Comparison of ENCODE assay signal across 10 cellular contexts in genomic region chr1:69569281-69569970, GRCh38. TPM values are rescaled to one million over a fixed set of nuclear protein-coding genes. Genes with fewer than 3 reads are reported as not detected.
DNase-seq lines count a peak whose midpoint lies in the region; ATAC-seq and TF ChIP-seq lines count a peak whose summit lies in the region.
"Had no signal": no experiment of that assay in that cellular context is flagged by ENCODE, and none has a peak within 500 bp of the region (broad histone marks: within the 10 kb centered on the region; RNA-seq: fewer than 3 reads in every experiment).

No MANE protein-coding gene starts in this region.

- H4K20me1 ChIP-seq in H9 (ENCODE audit: control insufficient read depth, insufficient read depth, insufficient read length): no peaks in the 10 kb centered on the region
- no peaks in the 10 kb centered on the region for H4K20me1 ChIP-seq in hepatocyte (ENCODE audit: insufficient read depth, poor library complexity, severe bottlenecking)
- no peaks in the 10 kb centered on the region for H4K20me1 ChIP-seq in Karpas-422 (ENCODE audit: insufficient read depth, low read depth, low read length)

- DNase-seq in H9: peak; percentile 39
- DNase-seq in WTC11 (ENCODE audit: low spot score): peak; percentile 14
- no peak for DNase-seq in hepatocyte (ENCODE audit: low spot score)
- no peak for DNase-seq in retinal pigment epithelial cell (ENCODE audit: low read depth)
- no peak for DNase-seq in T-helper 17 cell
- DNase-seq in Karpas-422: no peak
- DNase-seq: GOT3, MM.1S, SIG-M5 had no signal

- H2AFZ ChIP-seq in H9 (ENCODE audit: low read length): no peak overlapping the region
- H2AFZ ChIP-seq in hepatocyte: no peak overlapping the region
- no peak overlapping the region for H2AFZ ChIP-seq in Karpas-422 (ENCODE audit: low read length)

- no peak overlapping the region for H3K4ac ChIP-seq in H9 (ENCODE audit: low read depth, low read length)

- H3K36me3 Mint-ChIP-seq in H9 (ENCODE audit: insufficient read depth in 1 of 3, low read depth in 3 of 3) (no peaks in the 10 kb centered on the region; a peak in 1 of 7 replicates), WTC11 (no peaks in the 10 kb centered on the region), T-helper 17 cell (ENCODE audit: low read depth) (peaks cover 3% of the 10 kb centered on the region)

- peaks cover 90% of the 10 kb centered on the region for H3K27me3 Mint-ChIP-seq in H9 (ENCODE audit: low read depth)
- H3K27me3 Mint-ChIP-seq in WTC11 (ENCODE audit: low read depth): peaks cover 83% of the 10 kb centered on the region
- peaks cover 33% of the 10 kb centered on the region for H3K27me3 Mint-ChIP-seq in T-helper 17 cell

- no peak overlapping the region for H2BK20ac ChIP-seq in H9 (ENCODE audit: low read depth, low read length, poor library complexity, severe bottlenecking)

- no peak overlapping the region for H2BK12ac ChIP-seq in H9 (ENCODE audit: insufficient read length, low read depth, low read length)

- H4K91ac ChIP-seq in H9 (ENCODE audit: insufficient read length, low read depth, low read length): no peak overlapping the region

- no peak overlapping the region for H3T11ph ChIP-seq in H9 (ENCODE audit: low read length)

- no peak overlapping the region for H3K14ac ChIP-seq in H9 (ENCODE audit: insufficient read depth, low read length)

- H3K4me3 Mint-ChIP-seq in H9 (peak overlapping the region; percentile 75 to 92), WTC11 (peak overlapping the region; percentile 84), T-helper 17 cell (no peak overlapping the region)

- H3K23me2 ChIP-seq in H9 (ENCODE audit: insufficient read length, low read depth, low read length, poor library complexity, severe bottlenecking): peaks cover 18% of the 10 kb centered on the region

- H3K9me3 ChIP-seq in H9 (ENCODE audit: control insufficient read depth, low read depth, low read length): no peaks in the 10 kb centered on the region
- no peaks in the 10 kb centered on the region for H3K9me3 ChIP-seq in hepatocyte (ENCODE audit: low read depth)
- no peaks in the 10 kb centered on the region for H3K9me3 ChIP-seq in T-helper 17 cell (ENCODE audit: control insufficient read depth, low read length, poor library complexity, severe bottlenecking)
- no peaks in the 10 kb centered on the region for H3K9me3 ChIP-seq in Karpas-422 (ENCODE audit: low read length)

- CTCF ChIA-PET in WTC11 (lab: Charles Lee): interaction anchor here (0.7 kb wide), 1 partner anchor 192 kb away, joined by 5 read pairs; no protein-coding TSS in a partner anchor

- no peak overlapping the region for H2AK5ac ChIP-seq in H9 (ENCODE audit: insufficient read length, low read length)

- H3K9me2 ChIP-seq in hepatocyte (replicated peaks; ENCODE audit: insufficient read depth): no peaks in the 10 kb centered on the region
- H3K9me2 ChIP-seq in Karpas-422 (replicated peaks; ENCODE audit: insufficient read depth, low read length): no peaks in the 10 kb centered on the region

- TF ChIP-seq CTCF in H9 (conservative IDR thresholded peaks at IDR 0.05) (no peak), WTC11 (IDR thresholded peaks at IDR 0.05) (no peak), hepatocyte (IDR thresholded peaks at IDR 0.05; ENCODE audit: poor library complexity) (no peak), retinal pigment epithelial cell (conservative IDR thresholded peaks at IDR 0.05; ENCODE audit: low read depth, low read length) (no peak)

- H3K56ac ChIP-seq in H9 (ENCODE audit: insufficient read length, low read depth, low read length): no peak overlapping the region

- H3K4me1 ChIP-seq in H9 (ENCODE audit: insufficient read depth, low read length) (no peaks in the 10 kb centered on the region), hepatocyte (ENCODE audit: insufficient read depth) (peaks cover 4% of the 10 kb centered on the region), Karpas-422 (ENCODE audit: low read length) (no peaks in the 10 kb centered on the region)

- ATAC-seq in WTC11 (peak; percentile 21), GM19397 (IDR thresholded peaks at IDR 0.05; ENCODE audit: unreplicated experiment) (no peak), T-helper 17 cell (no peak)

- H3K79me2 ChIP-seq in H9 (ENCODE audit: insufficient read depth, low read length): no peaks in the 10 kb centered on the region
- no peaks in the 10 kb centered on the region for H3K79me2 ChIP-seq in hepatocyte
- no peaks in the 10 kb centered on the region for H3K79me2 ChIP-seq in Karpas-422 (ENCODE audit: low read length)

- H3K9me3 Mint-ChIP-seq in H9: no peaks in the 10 kb centered on the region; a peak in 2 of 5 replicates
- no peaks in the 10 kb centered on the region for H3K9me3 Mint-ChIP-seq in WTC11

- H4K5ac ChIP-seq in H9 (ENCODE audit: insufficient read length, low read depth, low read length): no peak overlapping the region

- no peaks in the 10 kb centered on the region for H3K36me3 ChIP-seq in hepatocyte (replicated peaks; ENCODE audit: insufficient read depth, low read depth)
- H3K36me3 ChIP-seq in Karpas-422 (ENCODE audit: insufficient read depth, low read length): no peaks in the 10 kb centered on the region

- no peak overlapping the region for H2BK15ac ChIP-seq in H9 (ENCODE audit: low read depth, low read length)

- WGBS in H9 (ENCODE audit: extremely low coverage, insufficient read length, low lambda C conversion rate): no CpG with 5 or more reads among the region's 26 CpGs
- WGBS in hepatocyte (ENCODE audit: low lambda C conversion rate, missing lambda C conversion rate): 3% methylated on average over 26 of the region's 26 CpGs

- peaks cover 22% of the 10 kb centered on the region for H3K27me3 ChIP-seq in H9 (ENCODE audit: insufficient read depth, low read length)
- peaks cover 58% of the 10 kb centered on the region for H3K27me3 ChIP-seq in hepatocyte
- H3K27me3 ChIP-seq in Karpas-422 (ENCODE audit: low read length): no peaks in the 10 kb centered on the region

- H4K8ac ChIP-seq in H9 (replicated peaks; ENCODE audit: insufficient read length, low read depth, low read length): no peak overlapping the region

- H2BK5ac ChIP-seq in H9 (ENCODE audit: insufficient read length, low read length): no peak overlapping the region

- H3K9ac ChIP-seq in H9 (ENCODE audit: extremely low read depth, insufficient read length, low read length): no peak overlapping the region
- no peak overlapping the region for H3K9ac ChIP-seq in Karpas-422 (ENCODE audit: low read length)

- H3K4me3 ChIP-seq in hepatocyte (no peak overlapping the region), retinal pigment epithelial cell (ENCODE audit: low read length) (peak overlapping the region; percentile 50), Karpas-422 (ENCODE audit: low read length) (no peak overlapping the region)

- no peak overlapping the region for H2BK120ac ChIP-seq in H9 (ENCODE audit: low read depth, low read length, poor library complexity, severe bottlenecking)

- POLR2A ChIA-PET in WTC11 (lab: Charles Lee): no interaction called here

- no peak overlapping the region for H3K18ac ChIP-seq in H9 (ENCODE audit: insufficient read length, low read depth, low read length)

- H3K27ac ChIP-seq in H9 (ENCODE audit: insufficient read length, low read depth, low read length) (no peak overlapping the region), hepatocyte (no peak overlapping the region), Karpas-422 (ENCODE audit: low read length) (no peak overlapping the region)

- H3K4me2 ChIP-seq in H9 (ENCODE audit: insufficient read depth, insufficient read length, low read length) (peak overlapping the region; percentile 84), hepatocyte (peak overlapping the region; percentile 99), Karpas-422 (ENCODE audit: low read depth, low read length, poor library complexity, severe bottlenecking) (no peak overlapping the region)

- H3K79me1 ChIP-seq in H9 (ENCODE audit: insufficient read depth, low read depth, low read length, poor library complexity, severe bottlenecking): no peaks in the 10 kb centered on the region

- no peak overlapping the region for H3K27ac Mint-ChIP-seq in H9
- no peak overlapping the region for H3K27ac Mint-ChIP-seq in WTC11
- no peak overlapping the region for H3K27ac Mint-ChIP-seq in T-helper 17 cell

- peaks cover 20% of the 10 kb centered on the region in 2 experiments for H3K4me1 Mint-ChIP-seq in H9
- peaks cover 19% of the 10 kb centered on the region for H3K4me1 Mint-ChIP-seq in WTC11
- no peaks in the 10 kb centered on the region for H3K4me1 Mint-ChIP-seq in T-helper 17 cell

- no peak overlapping the region for H3K23ac ChIP-seq in H9 (ENCODE audit: insufficient read length, low read depth, low read length)

TF ChIP-seq in WTC11, 78 proteins besides CTCF, POLR2A, EP300 and RAD21:
- no peak for TF ChIP-seq CDX4 (CRISPR knock-in tag; IDR thresholded peaks at IDR 0.05; ENCODE audit: borderline replicate concordance)
- TF ChIP-seq KAT7 (CRISPR knock-in tag; IDR thresholded peaks at IDR 0.05; ENCODE audit: borderline replicate concordance): no peak
- TF ChIP-seq ZSCAN18 (CRISPR knock-in tag; IDR thresholded peaks at IDR 0.05): no peak
- TF ChIP-seq IRF2 (CRISPR knock-in tag; IDR thresholded peaks at IDR 0.05; ENCODE audit: borderline replicate concordance, low read depth): no peak
- no peak for TF ChIP-seq ZNF317 (CRISPR knock-in tag; IDR thresholded peaks at IDR 0.05; ENCODE audit: borderline replicate concordance, low read depth)

RNA-seq across cellular contexts. Expression of gene LRRC7, which starts 1.7 kb away (rescaled TPM):
- total RNA-seq in H9 (2021): not detected in 2 replicates
- not detected in 3 replicates for total RNA-seq in WTC11 (2021)
- total RNA-seq in hepatocyte: 1.3 and 1.8 TPM in 2 replicates
- 0.94 and 0.99 TPM in 2 replicates for polyA plus RNA-seq in hepatocyte
- total RNA-seq in T-helper 17 cell: not detected
- total RNA-seq in Karpas-422 (2014; rRNA removed; shearing (Covaris generic); ENCODE audit: low replicate concordance): not detected in 2 replicates

Comparison
In these comparisons a context has a peak if more than half of its experiments do, and no peak if none do; other contexts are left out.
1. DNase-seq: peak in H9 (single experiment) and WTC11 (single experiment); none in hepatocyte (single experiment), retinal pigment epithelial cell (single experiment), T-helper 17 cell (0 of 3) and Karpas-422 (single experiment).